Comparison of ENCODE assay signal across 15 cellular contexts in genomic region chr5:149572576-149573231, GRCh38. TPM values are rescaled to one million over a fixed set of nuclear protein-coding genes. Genes with fewer than 3 reads are reported as not detected.
DNase-seq lines count a peak whose midpoint lies in the region; ATAC-seq and TF ChIP-seq lines count a peak whose summit lies in the region.
"Had no signal": no experiment of that assay in that cellular context is flagged by ENCODE, and none has a peak within 500 bp of the region (broad histone marks: within the 10 kb centered on the region; RNA-seq: fewer than 3 reads in every experiment).

No MANE protein-coding gene starts in this region.

- TF ChIP-seq CTCF in left ventricle myocardium inferior (IDR thresholded peaks at IDR 0.05; ENCODE audit: borderline replicate concordance): no peak
- TF ChIP-seq CTCF in colonic mucosa (IDR thresholded peaks at IDR 0.05): no peak

- intact Hi-C loops in left ventricle myocardium inferior (cut with micrococcal nuclease): no loop called here
- intact Hi-C loops in left cardiac atrium (cut with DNase I): no loop called here
- intact Hi-C loops in colonic mucosa (cut with DNase I): loop anchor here (5.0 kb wide), 1 partner anchor 45 kb away; no protein-coding TSS in a partner anchor
- intact Hi-C loops in left colon (cut with DNase I, micrococcal nuclease): no loop called here

- H3K27me3 ChIP-seq in left ventricle myocardium inferior (ENCODE audit: low read depth): no peaks in the 10 kb centered on the region
- no peaks in the 10 kb centered on the region for H3K27me3 ChIP-seq in colonic mucosa
- H3K27me3 ChIP-seq: BLaER1 treated with 17β-estradiol and CSF1 and Interleukin-3, amounts not matched to agents 10 nM and 100 nM had no signal

- H3K36me3 ChIP-seq in left ventricle myocardium inferior: no peaks in the 10 kb centered on the region
- no peaks in the 10 kb centered on the region for H3K36me3 ChIP-seq in colonic mucosa
- H3K36me3 ChIP-seq: BLaER1 treated with 17β-estradiol and CSF1 and Interleukin-3, amounts not matched to agents 10 nM and 100 nM had no signal

- peaks cover 3% of the 10 kb centered on the region for H3K4me1 ChIP-seq in left ventricle myocardium inferior
- no peaks in the 10 kb centered on the region for H3K4me1 ChIP-seq in colonic mucosa
- H3K4me1 ChIP-seq: A549; BLaER1 treated with 17β-estradiol and CSF1 and Interleukin-3, amounts not matched to agents 10 nM and 100 nM had no signal

- no peak for ATAC-seq in left cardiac atrium
- ATAC-seq in left colon: peak; percentile 68
- ATAC-seq in GM18868 (IDR thresholded peaks at IDR 0.05; ENCODE audit: unreplicated experiment): no peak
- ATAC-seq: A549; CD8-positive, alpha-beta T cell had no signal

- no peak for DNase-seq in left ventricle myocardium inferior
- DNase-seq in left cardiac atrium: no peak
- peak; percentile 44 for DNase-seq in colonic mucosa
- no peak for DNase-seq in left colon
- no peak for DNase-seq in NCI-H345 treated with DMSO at 0.1 percent for 48 hours (lab: John Stamatoyannopoulos, UW; ENCODE audit: unreplicated experiment)
- DNase-seq in Ammon's horn (ENCODE audit: low spot score): no peak
- DNase-seq: Calu3; CD8-positive, alpha-beta T cell; DMS79 treated with DMSO at 0.1 percent for 48 hours; GF-D8; H9; IMR-90 had no signal

- H3K27ac ChIP-seq in left ventricle myocardium inferior (replicated peaks): peak overlapping the region; percentile 3
- H3K27ac ChIP-seq in colonic mucosa: peak overlapping the region; percentile 8
- H3K27ac ChIP-seq: A549; BLaER1 treated with 17β-estradiol and CSF1 and Interleukin-3, amounts not matched to agents 10 nM and 100 nM had no signal

- H3K9me3 ChIP-seq in left ventricle myocardium inferior (replicated peaks): no peaks in the 10 kb centered on the region
- no peaks in the 10 kb centered on the region for H3K9me3 ChIP-seq in colonic mucosa
- H3K9me3 ChIP-seq: A549; BLaER1 treated with 17β-estradiol and CSF1 and Interleukin-3, amounts not matched to agents 10 nM and 100 nM had no signal

- H3K9ac ChIP-seq in colonic mucosa (ENCODE audit: low read depth in 2 of 2, low read length in 2 of 2): peak overlapping the region in 1 of 2 donors; percentile 51
- H3K9ac ChIP-seq: BLaER1 treated with 17β-estradiol and CSF1 and Interleukin-3, amounts not matched to agents 10 nM and 100 nM had no signal

- no peak overlapping the region for H3K4me3 ChIP-seq in left ventricle myocardium inferior
- H3K4me3 ChIP-seq in colonic mucosa: no peak overlapping the region
- H3K4me3 ChIP-seq: A549; BLaER1 treated with 17β-estradiol and CSF1 and Interleukin-3, amounts not matched to agents 10 nM and 100 nM had no signal

RNA-seq across cellular contexts. Expression of gene ARHGEF37, which starts 8.6 kb away (rescaled TPM):
- total RNA-seq in left ventricle myocardium inferior (22.8 TPM), left cardiac atrium (10 to 100 TPM; 14.1 to 17.3 TPM), colonic mucosa (10 to 100 TPM; 11.9 to 15.7 TPM), left colon (10 to 100 TPM; 14.2 to 23.5 TPM)
- total RNA-seq: CD8-positive, alpha-beta T cell had no signal

RNA-seq across cellular contexts. Expression of gene CSNK1A1, which starts 21.5 kb away (rescaled TPM):
- 180 TPM for total RNA-seq in left ventricle myocardium inferior
- 100 to 1,000 TPM; 212 to 342 TPM for total RNA-seq in left cardiac atrium
- 100 to 1,000 TPM; 248 to 257 TPM for total RNA-seq in colonic mucosa
- 100 to 1,000 TPM; 202 to 229 TPM for total RNA-seq in left colon
